ENCODE assay signal across 1 cellular context in genomic region chr17:72479113-72479512, GRCh38.
TF ChIP-seq lines count a peak whose summit lies in the region.

No MANE protein-coding gene starts in this region.

TF ChIP-seq in GM23338, 12 proteins besides CTCF, POLR2A, EP300 and RAD21 (continued from another document):
- TF ChIP-seq REST (IDR thresholded peaks at IDR 0.05; ENCODE audit: unreplicated experiment) = no peak
- TF ChIP-seq ZNF331 (CRISPR knock-in tag; IDR thresholded peaks at IDR 0.05; ENCODE audit: low read depth) = no peak
- no peak for TF ChIP-seq ZNF462 (CRISPR knock-in tag; IDR thresholded peaks at IDR 0.05)
- no peak for TF ChIP-seq STAT1 (IDR thresholded peaks at IDR 0.05; ENCODE audit: unreplicated experiment)
- no peak for TF ChIP-seq NANOG (IDR thresholded peaks at IDR 0.05; ENCODE audit: borderline replicate concordance)
- TF ChIP-seq CREB1 (CRISPR knock-in tag; IDR thresholded peaks at IDR 0.05; ENCODE audit: low read depth) = no peak
- no peak for TF ChIP-seq JUNB (IDR thresholded peaks at IDR 0.05; ENCODE audit: unreplicated experiment)
- TF ChIP-seq EZH2 (IDR thresholded peaks at IDR 0.05; ENCODE audit: low read depth, unreplicated experiment) = no peak
- TF ChIP-seq EZH2phosphoT487 (IDR thresholded peaks at IDR 0.05; ENCODE audit: unreplicated experiment) = no peak
- TF ChIP-seq ZNF114 (CRISPR knock-in tag; IDR thresholded peaks at IDR 0.05) = no peak
